21 cellular contexts compared by ENCODE assay signal in the genomic region with DNA sequence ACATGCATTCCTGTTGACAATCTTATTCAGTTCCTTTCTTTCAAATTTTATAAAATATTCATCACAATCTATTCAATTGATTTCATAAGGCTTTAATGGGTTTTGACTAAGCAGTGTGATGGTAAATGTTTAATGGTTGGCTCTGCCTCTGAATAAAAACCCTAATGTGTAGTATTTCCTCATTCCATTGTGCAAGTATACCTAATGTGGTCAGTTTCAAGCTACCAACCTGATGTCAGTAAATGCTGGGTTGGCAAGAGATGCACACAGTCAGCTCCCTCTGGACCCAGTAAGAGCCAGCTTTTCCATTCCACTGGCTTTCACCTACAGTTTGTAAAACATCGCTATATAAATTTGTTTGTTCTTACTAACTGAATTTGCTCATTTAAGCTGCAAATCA. TPM values are rescaled to one million over a fixed set of nuclear protein-coding genes. Genes with fewer than 3 reads are reported as not detected.
DNase-seq lines count a peak whose midpoint lies in the region; ATAC-seq, FAIRE-seq and TF ChIP-seq lines count a peak whose summit lies in the region.
"Had no signal": no experiment of that assay in that cellular context is flagged by ENCODE, and none has a peak within 500 bp of the region (broad histone marks: within the 10 kb centered on the region; RNA-seq: fewer than 3 reads in every experiment).

No MANE protein-coding gene starts in this region.

- POLR2A ChIA-PET in MCF 10A (lab: Yijun Ruan, JAX): no interaction called here

- H3K9me3 Mint-ChIP-seq in MCF 10A (ENCODE audit: unreplicated experiment): no peaks in the 10 kb centered on the region
- no peaks in the 10 kb centered on the region for H3K9me3 Mint-ChIP-seq in effector memory CD8-positive, alpha-beta T cell
- H3K9me3 Mint-ChIP-seq: CD8-positive, alpha-beta T cell had no signal

- H3K79me2 ChIP-seq in keratinocyte (ENCODE audit: control insufficient read depth, insufficient read depth, low read length): no peaks in the 10 kb centered on the region

- FAIRE-seq in keratinocyte (lab: Jason Lieb, UNC): peak; percentile 36
- FAIRE-seq: GM12878, H1 had no signal

- dilution Hi-C loops in keratinocyte (cut with MboI; ENCODE audit: extremely low pct_ligation_motif_present, low sequenced_read_pairs): no loop called here

- H3K9me3 ChIP-seq in breast epithelium: no peaks in the 10 kb centered on the region
- no peaks in the 10 kb centered on the region for H3K9me3 ChIP-seq in RWPE2 (ENCODE audit: severe bottlenecking)
- no peaks in the 10 kb centered on the region for H3K9me3 ChIP-seq in keratinocyte (ENCODE audit: control insufficient read depth, low read depth, low read length)
- H3K9me3 ChIP-seq in colonic mucosa: no peaks in the 10 kb centered on the region
- H3K9me3 ChIP-seq: SJCRH30 had no signal

- H3K9ac ChIP-seq in keratinocyte (ENCODE audit: control insufficient read depth, extremely low read depth, insufficient read depth, low read length): no peak overlapping the region
- no peak overlapping the region for H3K9ac ChIP-seq in colonic mucosa (ENCODE audit: low read depth in 2 of 2, low read length in 2 of 2)

- no peaks in the 10 kb centered on the region for H3K9me1 ChIP-seq in keratinocyte (ENCODE audit: control insufficient read depth, extremely low read depth, insufficient read depth, low read length)

- H3K4me2 ChIP-seq in keratinocyte (ENCODE audit: control insufficient read depth, extremely low read depth, insufficient read depth, low read depth, low read length): no peak overlapping the region

- no peak for TF ChIP-seq POLR2A in breast epithelium (IDR thresholded peaks at IDR 0.05)

- TF ChIP-seq CTCF in MCF 10A (IDR thresholded peaks at IDR 0.05; ENCODE audit: unreplicated experiment) (no peak), breast epithelium (IDR thresholded peaks at IDR 0.05) (no peak), RWPE2 (IDR thresholded peaks at IDR 0.05; ENCODE audit: poor library complexity, severe bottlenecking) (no peak), keratinocyte (optimal IDR thresholded peaks at IDR 0.05 in 1 of 3, IDR thresholded peaks at IDR 0.05 in 1 of 3, conservative IDR thresholded peaks at IDR 0.05 in 1 of 3; ENCODE audit: extremely low read depth in 1 of 3, insufficient read depth in 2 of 3, low read length in 3 of 3) (no peak), colonic mucosa (IDR thresholded peaks at IDR 0.05) (no peak)

- CTCF ChIA-PET in MCF 10A (lab: Yijun Ruan, JAX): no interaction called here

- H3K4me3 Mint-ChIP-seq in MCF 10A (ENCODE audit: unreplicated experiment): no peak overlapping the region
- H3K4me3 Mint-ChIP-seq in effector memory CD8-positive, alpha-beta T cell: no peak overlapping the region
- H3K4me3 Mint-ChIP-seq: CD8-positive, alpha-beta T cell had no signal

- no peaks in the 10 kb centered on the region for H3K27me3 ChIP-seq in breast epithelium
- H3K27me3 ChIP-seq in RWPE2 (ENCODE audit: insufficient read depth, poor library complexity, severe bottlenecking): no peaks in the 10 kb centered on the region
- H3K27me3 ChIP-seq in keratinocyte (ENCODE audit: control insufficient read depth, extremely low read depth, insufficient read depth, low read length): no peaks in the 10 kb centered on the region
- H3K27me3 ChIP-seq in colonic mucosa: no peaks in the 10 kb centered on the region
- H3K27me3 ChIP-seq: SJCRH30 had no signal

- no peaks in the 10 kb centered on the region for H3K36me3 Mint-ChIP-seq in MCF 10A (ENCODE audit: insufficient read depth, unreplicated experiment)
- H3K36me3 Mint-ChIP-seq in effector memory CD8-positive, alpha-beta T cell (ENCODE audit: insufficient read depth): no peaks in the 10 kb centered on the region

- H4K20me1 ChIP-seq in keratinocyte (ENCODE audit: control insufficient read depth, extremely low read depth, insufficient read depth, low read length): no peaks in the 10 kb centered on the region

- intact Hi-C loops in MCF 10A (cut with micrococcal nuclease) (no loop called here), breast epithelium (cut with DNase I; ENCODE audit: low total_unique reads) (no loop called here), colonic mucosa (cut with DNase I) (no loop called here)

- H3K27ac Mint-ChIP-seq in MCF 10A (ENCODE audit: low read depth, unreplicated experiment): peak overlapping the region; percentile 32
- no peak overlapping the region for H3K27ac Mint-ChIP-seq in effector memory CD8-positive, alpha-beta T cell
- H3K27ac Mint-ChIP-seq: CD8-positive, alpha-beta T cell had no signal

- H3K27ac ChIP-seq in breast epithelium (no peak overlapping the region), RWPE2 (ENCODE audit: poor library complexity, severe bottlenecking) (peak overlapping the region; percentile 47), keratinocyte (ENCODE audit: control insufficient read depth, insufficient read depth, low read length) (no peak overlapping the region), colonic mucosa (no peak overlapping the region)
- H3K27ac ChIP-seq: RWPE1, SJCRH30 had no signal

- H3K4me1 Mint-ChIP-seq in MCF 10A (ENCODE audit: insufficient read depth, unreplicated experiment): peaks cover 11% of the 10 kb centered on the region
- H3K4me1 Mint-ChIP-seq in effector memory CD8-positive, alpha-beta T cell (ENCODE audit: low read depth in 2 of 2): no peaks in the 10 kb centered on the region

- H3K36me3 ChIP-seq in breast epithelium: peaks cover 7% of the 10 kb centered on the region
- no peaks in the 10 kb centered on the region for H3K36me3 ChIP-seq in RWPE2 (ENCODE audit: low read depth)
- H3K36me3 ChIP-seq in keratinocyte (ENCODE audit: control insufficient read depth in 2 of 2, extremely low read depth in 1 of 2, insufficient read depth in 2 of 2, low read length in 2 of 2): no peaks in the 10 kb centered on the region
- no peaks in the 10 kb centered on the region for H3K36me3 ChIP-seq in colonic mucosa
- H3K36me3 ChIP-seq: SJCRH30 had no signal

- peak; percentile 41; the same call in 2 of the 3 replicates for ATAC-seq in RWPE2 (ENCODE audit: low read depth)
- ATAC-seq in effector memory CD8-positive, alpha-beta T cell (replicated peaks): no peak
- ATAC-seq in HG02973 (IDR thresholded peaks at IDR 0.05; ENCODE audit: unreplicated experiment): no peak
- ATAC-seq: CD8-positive, alpha-beta T cell; GM12878 had no signal

- H3K27me3 Mint-ChIP-seq in MCF 10A (ENCODE audit: insufficient read depth, unreplicated experiment): no peaks in the 10 kb centered on the region
- H3K27me3 Mint-ChIP-seq in effector memory CD8-positive, alpha-beta T cell: no peaks in the 10 kb centered on the region

- no peak overlapping the region for H3K4me3 ChIP-seq in breast epithelium
- no peak overlapping the region for H3K4me3 ChIP-seq in RWPE2 (ENCODE audit: severe bottlenecking)
- no peak overlapping the region for H3K4me3 ChIP-seq in keratinocyte (ENCODE audit: control insufficient read depth in 2 of 3, extremely low read depth in 1 of 3, insufficient read depth in 2 of 3, low read depth in 1 of 3, low read length in 3 of 3)
- no peak overlapping the region for H3K4me3 ChIP-seq in colonic mucosa
- H3K4me3 ChIP-seq: GM12878, SJCRH30 had no signal

- DNase-seq in MCF 10A (ENCODE audit: unreplicated experiment) (peak; percentile 37), breast epithelium (ENCODE audit: low spot score in 2 of 2) (no peak), RWPE2 (ENCODE audit: low spot score) (no peak), keratinocyte (ENCODE audit: low read depth, low spot score) (no peak), colonic mucosa (no peak)
- DNase-seq in activated effector memory CD4-positive, alpha-beta T cell treated with anti-CD3 and anti-CD28 coated beads, Interleukin-2, amount 50 U/mL, for 16 hours: no peak
- no peak for DNase-seq in effector memory CD8-positive, alpha-beta T cell
- DNase-seq: 8988T; CD8-positive, alpha-beta T cell; GDM1; Karpas-422; NCI-H1105 treated with DMSO at 0.1 percent for 48 hours; NCI-H187 treated with DMSO at 0.1 percent for 48 hours; NCI-H446; NCI-H69; NK-92 treated with Interleukin-12 subunit alpha and Interleukin-12 subunit beta, amount 100 ng/mL, for 24 hours; SJCRH30 had no signal

- H2AFZ ChIP-seq in keratinocyte (ENCODE audit: control insufficient read depth, low read length): no peak overlapping the region

- H3K4me1 ChIP-seq in breast epithelium (no peaks in the 10 kb centered on the region), RWPE2 (ENCODE audit: insufficient read depth, poor library complexity, severe bottlenecking) (peaks cover 30% of the 10 kb centered on the region), keratinocyte (ENCODE audit: control insufficient read depth, extremely low read depth, insufficient read depth, low read length) (peaks cover 16% of the 10 kb centered on the region), colonic mucosa (no peaks in the 10 kb centered on the region)

- BruUV-seq in MCF 10A (replicated peaks; lab: Mats Ljungman, UMichigan): no TSS peak

RNA-seq across cellular contexts. Expression of a gene that starts 53.9 kb away (rescaled TPM):
- total RNA-seq in MCF 10A (2022) (3.4 and 4.1 TPM in 2 replicates), breast epithelium (10 to 100 TPM; 10.4 to 38.9 (median 25.9) TPM), colonic mucosa (10 to 100 TPM; 12.8 to 13.8 TPM)
- polyA plus RNA-seq in keratinocyte: 3.6 to 6.0 TPM (median 3.7 TPM) in 3 replicates
- polyA plus RNA-seq in keratinocyte (2011; ENCODE audit: low read depth): 1.3 TPM
- polyA plus RNA-seq in keratinocyte (2011; cell fraction: cytosol; rRNA removed): 2.5 and 5.3 TPM in 2 replicates
- 3.6 and 6.3 TPM in 2 replicates for polyA plus RNA-seq in keratinocyte (2011; cell fraction: nucleus; rRNA removed)
- 2.6 and 3.0 TPM in 2 replicates for polyA plus RNA-seq in keratinocyte (2012; ENCODE audit: low replicate concordance)
- polyA minus RNA-seq in keratinocyte: 1.3 to 4.9 TPM (median 4.0 TPM) in 3 replicates
- polyA minus RNA-seq in keratinocyte (2011; cell fraction: cytosol; rRNA and poly(A)+ RNA removed): 3.1 TPM
- 5.7 and 8.1 TPM in 2 replicates for polyA minus RNA-seq in keratinocyte (2011; cell fraction: nucleus; rRNA and poly(A)+ RNA removed)

RNA-seq across cellular contexts. Expression of a gene that starts 54.1 kb away (rescaled TPM):
- total RNA-seq in MCF 10A (2022) (72.5 and 85.7 TPM in 2 replicates), breast epithelium (10 to 100 TPM; 53.7 to 95.9 (median 64.5) TPM), colonic mucosa (10 to 100 TPM; 26.6 to 29.9 TPM)
- 8.5 to 41.9 TPM (median 29.5 TPM) in 3 replicates for polyA plus RNA-seq in keratinocyte
- polyA plus RNA-seq in keratinocyte (2011; ENCODE audit: low read depth): 117 TPM
- 12.4 and 20.5 TPM in 2 replicates for polyA plus RNA-seq in keratinocyte (2011; cell fraction: cytosol; rRNA removed)
- 8.2 and 15.2 TPM in 2 replicates for polyA plus RNA-seq in keratinocyte (2011; cell fraction: nucleus; rRNA removed)
- 36.9 and 38.5 TPM in 2 replicates for polyA plus RNA-seq in keratinocyte (2012; ENCODE audit: low replicate concordance)
- 2.9 to 5.7 TPM (median 5.3 TPM) in 3 replicates for polyA minus RNA-seq in keratinocyte
- polyA minus RNA-seq in keratinocyte (2011; cell fraction: cytosol; rRNA and poly(A)+ RNA removed): 10.2 TPM
- 1.9 and 4.7 TPM in 2 replicates for polyA minus RNA-seq in keratinocyte (2011; cell fraction: nucleus; rRNA and poly(A)+ RNA removed)
